ENCODE assay signal across 9 cellular contexts in genomic region chr16:9262941-9263340, GRCh38.
"Had no signal": no experiment of that assay in that cellular context is flagged by ENCODE, and none has a peak within 500 bp of the region (broad histone marks: within the 10 kb centered on the region; RNA-seq: fewer than 3 reads in every experiment).

No MANE protein-coding gene starts in this region.

- H3K4me3 Mint-ChIP-seq: HFFc6, IgD-negative memory B cell had no signal

- DNase-seq: GM23248, GOT3, H7, HFFc6 had no signal

- H3K9me3 Mint-ChIP-seq: HFFc6, IgD-negative memory B cell had no signal

- H3K4me1 ChIP-seq: HAP-1 had no signal

- ATAC-seq: HCT116, HepG2 had no signal

- H3K27ac Mint-ChIP-seq: HFFc6, IgD-negative memory B cell had no signal

- H3K27me3 Mint-ChIP-seq: IgD-negative memory B cell had no signal

- H3K4me3 ChIP-seq: GM23248, HAP-1 had no signal

- H3K36me3 ChIP-seq: HAP-1 had no signal

- H2AFZ ChIP-seq: GM23248 had no signal

- H3K36me3 Mint-ChIP-seq: IgD-negative memory B cell had no signal

- H3K27ac ChIP-seq: GM23248, HL-60 had no signal

- H3K9ac ChIP-seq: GM23248 had no signal

- H3K9me3 ChIP-seq: HAP-1 had no signal
